23 cellular contexts compared by ENCODE assay signal in the genomic region with DNA sequence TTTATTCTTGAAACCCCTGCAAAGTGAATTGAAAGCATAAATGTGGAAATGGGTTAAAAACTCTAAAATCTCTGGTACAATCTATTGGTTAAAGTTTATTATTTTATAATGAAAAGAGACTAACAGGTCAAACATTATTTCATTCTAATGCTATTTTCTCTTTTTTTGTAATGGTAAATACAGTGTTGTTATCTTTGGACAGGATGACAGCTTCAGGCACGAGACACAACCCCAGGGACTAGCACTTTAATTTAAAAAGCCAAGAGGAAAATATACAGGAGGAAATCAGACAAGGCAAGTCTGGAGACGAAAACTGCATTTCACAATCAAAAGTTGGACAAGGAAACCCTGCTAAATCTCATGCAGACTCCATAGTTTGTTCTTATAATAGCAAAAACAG.
"Had no signal": no experiment of that assay in that cellular context is flagged by ENCODE, and none has a peak within 500 bp of the region (broad histone marks: within the 10 kb centered on the region; RNA-seq: fewer than 3 reads in every experiment).

No MANE protein-coding gene starts in this region.

- H3K4me1 ChIP-seq: Peyer's patch, SJCRH30 had no signal

- H3K4me3 ChIP-seq: Peyer's patch, SJCRH30 had no signal

- H3K27me3 ChIP-seq: Peyer's patch, SJCRH30 had no signal

- ATAC-seq: HepG2, PC-3, Right ventricle myocardium inferior, SK-N-SH treated with all-trans-retinoic acid at 6 μM for 48 hours had no signal

- H3K27ac ChIP-seq: KMS-11, Peyer's patch, SJCRH30 had no signal

- H3K36me3 ChIP-seq: Peyer's patch, SJCRH30 had no signal

- H3K9me3 ChIP-seq: Peyer's patch, SJCRH30 had no signal

- DNase-seq: IMR-90; Kasumi-1; MM.1S; NCI-H1092 treated with DMSO at 0.1 percent for 48 hours; NCI-H1436; NCI-H187; NCI-H2029; NCI-H2081 treated with DMSO at 0.1 percent for 48 hours; NCI-H2171; NCI-H345; NCI-H446 treated with DMSO at 0.1 percent for 48 hours; NCI-H510A treated with DMSO at 0.1 percent for 48 hours; NCI-H526; NCI-H748 treated with DMSO at 0.1 percent for 48 hours; NK-92 treated with Interleukin-12 subunit alpha and Interleukin-12 subunit beta, amount 100 ng/mL, for 24 hours; PC-3; Peyer's patch; SHP77 treated with DMSO at 0.1 percent for 48 hours; SJCRH30 had no signal
